ENCODE assay signal across 8 cellular contexts in genomic region chr1:32509939-32510338, GRCh38.
"Had no signal": no experiment of that assay in that cellular context is flagged by ENCODE, and none has a peak within 500 bp of the region (broad histone marks: within the 10 kb centered on the region; RNA-seq: fewer than 3 reads in every experiment).

No MANE protein-coding gene starts in this region.

- DNase-seq: GDM1, GF-D8 had no signal

- H3K4me3 ChIP-seq: GM12878 had no signal

- ATAC-seq: GM12878 had no signal

- FAIRE-seq: G401.6, GM12878, GM12891, GM12892, GM18507, GM19239 had no signal
